Comparison of ENCODE assay signal across 7 cellular contexts in genomic region chr10:128964100-128964403, GRCh38.
"Had no signal": no experiment of that assay in that cellular context is flagged by ENCODE, and none has a peak within 500 bp of the region (broad histone marks: within the 10 kb centered on the region; RNA-seq: fewer than 3 reads in every experiment).

No MANE protein-coding gene starts in this region.

- DNase-seq: IMR-90, KBM-7, KG1 had no signal

- H3K27ac ChIP-seq: HL-60 had no signal

- ATAC-seq: HepG2, K562 had no signal

- H3K4me3 ChIP-seq: K562 had no signal

- FAIRE-seq: HepG2, HTR-8/SVneo, K562 had no signal
